ENCODE assay signal across 1 cellular context in genomic region chr20:33373735-33374605, GRCh38.
A peak's percentile ranks its signal among the peaks of the same experiment; 100 is the strongest.
TF ChIP-seq lines count a peak whose summit lies in the region.

No MANE protein-coding gene starts in this region.

TF ChIP-seq in HepG2, 621 proteins besides CTCF, POLR2A, EP300 and RAD21 (continued from another document and continues in another):
- TF ChIP-seq HMGXB4 (CRISPR knock-in tag; IDR thresholded peaks at IDR 0.05; ENCODE audit: borderline replicate concordance in 1 of 2, low read depth in 1 of 2) (peak; percentile 10 to 92; a peak in 2 of 4 replicates), CEBPB (IDR thresholded peaks at IDR 0.05; ENCODE audit: borderline replicate concordance, low read depth, low read length) (0 out of 2 replicates have a peak, but pooled peaks have one; percentile 2), ZNF331 (CRISPR knock-in tag; IDR thresholded peaks at IDR 0.05) (peak; percentile 94), RBM22 (optimal IDR thresholded peaks at IDR 0.05; ENCODE audit: low read length) (peak; percentile 62), SSRP1 (CRISPR knock-in tag; IDR thresholded peaks at IDR 0.05) (peak; percentile 94; the same call in 1 of the 2 replicates), ZNF562 (CRISPR knock-in tag; IDR thresholded peaks at IDR 0.05; ENCODE audit: borderline replicate concordance) (no peak), ZC3H4 (CRISPR knock-in tag; IDR thresholded peaks at IDR 0.05; ENCODE audit: borderline replicate concordance) (no peak; the same call in 1 of the 2 replicates), CEBPZ (IDR thresholded peaks at IDR 0.05; ENCODE audit: low read length) (no peak), NCOR1 (IDR thresholded peaks at IDR 0.05; ENCODE audit: borderline replicate concordance, low read length) (no peak; the same call in 1 of the 2 replicates), TFE3 (CRISPR knock-in tag; IDR thresholded peaks at IDR 0.05) (peak; percentile 85), ZSCAN30 (CRISPR knock-in tag; IDR thresholded peaks at IDR 0.05) (no peak), KAT8 (CRISPR knock-in tag; IDR thresholded peaks at IDR 0.05) (peak; percentile 85), LRRFIP1 (CRISPR knock-in tag; conservative IDR thresholded peaks at IDR 0.05) (no peak), ZNF552 (CRISPR knock-in tag; IDR thresholded peaks at IDR 0.05; ENCODE audit: borderline replicate concordance) (no peak), TBX2 (CRISPR knock-in tag; IDR thresholded peaks at IDR 0.05; ENCODE audit: borderline replicate concordance) (peak; percentile 97), PHF5A (CRISPR knock-in tag; IDR thresholded peaks at IDR 0.05; ENCODE audit: low read depth, unreplicated experiment) (peak; percentile 97), ZNF580 (CRISPR knock-in tag; IDR thresholded peaks at IDR 0.05; ENCODE audit: borderline replicate concordance, low read depth) (peak; percentile 96), ERF (CRISPR knock-in tag; IDR thresholded peaks at IDR 0.05) (peak; percentile 98), SRSF1 (optimal IDR thresholded peaks at IDR 0.05; ENCODE audit: low read depth, low read length) (no peak), ZBTB14 (CRISPR knock-in tag; IDR thresholded peaks at IDR 0.05) (no peak), ZNF777 (CRISPR knock-in tag; IDR thresholded peaks at IDR 0.05) (no peak), ZBTB25 (CRISPR knock-in tag; IDR thresholded peaks at IDR 0.05) (peak; percentile 96), NFATC3 (CRISPR knock-in tag; IDR thresholded peaks at IDR 0.05) (no peak), ZNF597 (CRISPR knock-in tag; IDR thresholded peaks at IDR 0.05) (no peak), ZBTB40 (IDR thresholded peaks at IDR 0.05) (no peak), ZBTB40 (CRISPR knock-in tag; IDR thresholded peaks at IDR 0.05) (peak; percentile 57; the same call in 1 of the 2 replicates), ZNF138 (CRISPR knock-in tag; IDR thresholded peaks at IDR 0.05; ENCODE audit: low read depth) (no peak), ZNF749 (CRISPR knock-in tag; IDR thresholded peaks at IDR 0.05; ENCODE audit: borderline replicate concordance) (no peak; the same call in 1 of the 2 replicates), MTA3 (CRISPR knock-in tag; IDR thresholded peaks at IDR 0.05) (no peak), PTBP1 (IDR thresholded peaks at IDR 0.05; ENCODE audit: low read depth, low read length, poor library complexity, severe bottlenecking) (no peak)
